ENCODE assay signal across 1 cellular context in genomic region chr11:33161120-33162005, GRCh38.
A peak's percentile ranks its signal among the peaks of the same experiment; 100 is the strongest.
TF ChIP-seq lines count a peak whose summit lies in the region.

Gene CSTF3, minus strand, starts transcription at chr11:33161480. Its CDS starts 155 bp downstream, at chr11:33161325.

TF ChIP-seq in HEK293, 187 proteins besides CTCF, POLR2A, EP300 and RAD21 (continued from another document and continues in another):
- peak; percentile 19 for TF ChIP-seq ZBTB26 (tag by site-specific recombination; optimal IDR thresholded peaks at IDR 0.05)
- no peak for TF ChIP-seq ZNF837 (tag by site-specific recombination; IDR thresholded peaks at IDR 0.05)
- TF ChIP-seq ZNF223 (tag by site-specific recombination; IDR thresholded peaks at IDR 0.05) = no peak
- TF ChIP-seq ZBTB8A (tag by site-specific recombination; IDR thresholded peaks at IDR 0.05) = peak; percentile 30; the same call in 1 of the 2 replicates
- TF ChIP-seq ZNF324 (tag by site-specific recombination; IDR thresholded peaks at IDR 0.05) = 0 out of 2 replicates have a peak, but pooled peaks have one; percentile 67
- TF ChIP-seq ZNF792 (tag by site-specific recombination; IDR thresholded peaks at IDR 0.05) = no peak
- peak; percentile 94 for TF ChIP-seq ZNF629 (tag by site-specific recombination; IDR thresholded peaks at IDR 0.05)
- TF ChIP-seq ZNF48 (tag by site-specific recombination; IDR thresholded peaks at IDR 0.05) = no peak
- peak; percentile 79 for TF ChIP-seq ZNF501 (tag by site-specific recombination; IDR thresholded peaks at IDR 0.05)
- peak; percentile 70 for TF ChIP-seq ZEB2 (tag by site-specific recombination; IDR thresholded peaks at IDR 0.05)
- TF ChIP-seq ZNF548 (tag by site-specific recombination; IDR thresholded peaks at IDR 0.05) = no peak
- no peak for TF ChIP-seq ZNF621 (tag by site-specific recombination; IDR thresholded peaks at IDR 0.05)
- TF ChIP-seq OVOL3 (tag by site-specific recombination; IDR thresholded peaks at IDR 0.05) = no peak; the same call in 1 of the 2 replicates
- TF ChIP-seq ZBTB10 (tag by site-specific recombination; IDR thresholded peaks at IDR 0.05) = no peak
- TF ChIP-seq ZNF214 (tag by site-specific recombination; IDR thresholded peaks at IDR 0.05; ENCODE audit: borderline replicate concordance) = no peak
- no peak for TF ChIP-seq RBAK (tag by site-specific recombination; IDR thresholded peaks at IDR 0.05)
- TF ChIP-seq ZNF843 (tag by site-specific recombination; IDR thresholded peaks at IDR 0.05) = 0 out of 2 replicates have a peak, but pooled peaks have one; percentile 44
- peak; percentile 42; the same call in 1 of the 2 replicates for TF ChIP-seq TCF7L2 (IDR thresholded peaks at IDR 0.05; ENCODE audit: borderline replicate concordance, low read depth, low read length)
- no peak for TF ChIP-seq ZNF549 (tag by site-specific recombination; IDR thresholded peaks at IDR 0.05)
- TF ChIP-seq ZSCAN30 (tag by site-specific recombination; IDR thresholded peaks at IDR 0.05) = peak; percentile 65; the same call in 1 of the 2 replicates
- peak; percentile 36; the same call in 1 of the 2 replicates for TF ChIP-seq ZNF704 (tag by site-specific recombination; IDR thresholded peaks at IDR 0.05)
- TF ChIP-seq ZNF449 (tag by site-specific recombination; IDR thresholded peaks at IDR 0.05) = no peak
- TF ChIP-seq ZNF311 (tag by site-specific recombination; IDR thresholded peaks at IDR 0.05; ENCODE audit: borderline replicate concordance) = no peak
- TF ChIP-seq ZNF544 (tag by site-specific recombination; IDR thresholded peaks at IDR 0.05) = no peak
- no peak for TF ChIP-seq REST (tag by site-specific recombination; IDR thresholded peaks at IDR 0.05)
- no peak for TF ChIP-seq ZBTB7A (tag by site-specific recombination; IDR thresholded peaks at IDR 0.05; ENCODE audit: low read depth)
- no peak for TF ChIP-seq ZNF654 (tag by site-specific recombination; IDR thresholded peaks at IDR 0.05; ENCODE audit: low read depth)
- TF ChIP-seq WT1 (tag by site-specific recombination; IDR thresholded peaks at IDR 0.05) = 0 out of 2 replicates have a peak, but pooled peaks have one; percentile 10
- TF ChIP-seq ZNF747 (tag by site-specific recombination; IDR thresholded peaks at IDR 0.05) = no peak
- peak; percentile 75 for TF ChIP-seq ZNF366 (tag by site-specific recombination; conservative IDR thresholded peaks at IDR 0.05)
- no peak for TF ChIP-seq ZNF140 (tag by site-specific recombination; IDR thresholded peaks at IDR 0.05)
- no peak for TF ChIP-seq ZSCAN23 (tag by site-specific recombination; IDR thresholded peaks at IDR 0.05)
- TF ChIP-seq INSM2 (tag by site-specific recombination; IDR thresholded peaks at IDR 0.05) = 0 out of 2 replicates have a peak, but pooled peaks have one; percentile 53
- TF ChIP-seq MYNN (tag by site-specific recombination; IDR thresholded peaks at IDR 0.05; ENCODE audit: borderline replicate concordance) = no peak
- TF ChIP-seq ZNF37A (tag by site-specific recombination; IDR thresholded peaks at IDR 0.05) = no peak
- TF ChIP-seq TSHZ1 (tag by site-specific recombination; IDR thresholded peaks at IDR 0.05; ENCODE audit: borderline replicate concordance) = no peak
- TF ChIP-seq ZNF157 (tag by site-specific recombination; IDR thresholded peaks at IDR 0.05) = no peak
- no peak for TF ChIP-seq ZNF521 (tag by site-specific recombination; IDR thresholded peaks at IDR 0.05)
- TF ChIP-seq ZBTB20 (tag by site-specific recombination; IDR thresholded peaks at IDR 0.05) = peak; percentile 46; the same call in 1 of the 2 replicates
- TF ChIP-seq ZNF184 (tag by site-specific recombination; IDR thresholded peaks at IDR 0.05) = 0 out of 2 replicates have a peak, but pooled peaks have one; percentile 33
- TF ChIP-seq BCL11A (tag by site-specific recombination; IDR thresholded peaks at IDR 0.05; ENCODE audit: low read depth) = no peak
- no peak for TF ChIP-seq ZNF416 (tag by site-specific recombination; IDR thresholded peaks at IDR 0.05)
- no peak for TF ChIP-seq ZNF423 (tag by site-specific recombination; IDR thresholded peaks at IDR 0.05)
- TF ChIP-seq ZBTB49 (tag by site-specific recombination; IDR thresholded peaks at IDR 0.05; ENCODE audit: low read depth) = no peak
- TF ChIP-seq ZNF341 (tag by site-specific recombination; IDR thresholded peaks at IDR 0.05; ENCODE audit: low read depth) = peak; percentile 81
- no peak for TF ChIP-seq TRIM28 (IDR thresholded peaks at IDR 0.05; ENCODE audit: borderline replicate concordance, low read length)
